ENCODE assay signal across 10 cellular contexts in the genomic region with DNA sequence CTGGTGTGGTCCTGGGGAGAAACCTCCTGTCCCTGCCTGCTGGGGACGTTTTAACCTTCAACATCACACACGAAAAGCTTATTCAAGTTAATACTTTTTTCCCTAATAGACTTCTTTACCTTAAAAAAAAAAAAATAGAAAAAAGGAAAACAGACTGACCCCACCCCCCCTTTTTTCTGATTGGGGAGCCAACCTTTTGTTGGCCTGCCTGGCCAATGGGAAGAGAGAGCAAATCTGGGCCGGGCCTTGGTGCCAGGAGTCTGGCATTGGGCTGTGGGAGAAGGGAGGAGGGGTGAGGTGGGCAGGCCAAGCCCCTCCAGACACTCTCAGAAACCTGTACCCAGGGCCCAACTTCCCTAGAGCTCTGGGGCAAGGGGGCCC. TPM values are rescaled to one million over a fixed set of nuclear protein-coding genes. Genes with fewer than 3 reads are reported as not detected.
A peak's percentile ranks its signal among the peaks of the same experiment; 100 is the strongest.
DNase-seq lines count a peak whose midpoint lies in the region; ATAC-seq and TF ChIP-seq lines count a peak whose summit lies in the region.
"Had no signal": no experiment of that assay in that cellular context is flagged by ENCODE, and none has a peak within 500 bp of the region (broad histone marks: within the 10 kb centered on the region; RNA-seq: fewer than 3 reads in every experiment).

No MANE protein-coding gene starts in this region.

- TF ChIP-seq CTCF in upper lobe of right lung (IDR thresholded peaks at IDR 0.05), result no peak

- H3K4me1 ChIP-seq in upper lobe of right lung, result peaks cover 28% of the 10 kb centered on the region

- no peak overlapping the region for H3K27ac ChIP-seq in upper lobe of right lung
- H3K27ac ChIP-seq: adrenal gland had no signal

- ATAC-seq in left ventricle myocardium superior (no peak), left cardiac atrium (no peak), upper lobe of right lung (no peak), GM21423 (IDR thresholded peaks at IDR 0.05; ENCODE audit: unreplicated experiment) (no peak), GM19467 (IDR thresholded peaks at IDR 0.05; ENCODE audit: unreplicated experiment) (no peak)

- intact Hi-C loops in left ventricle myocardium superior (cut with micrococcal nuclease) (no loop called here), left cardiac atrium (cut with DNase I) (loop anchor here (5.0 to 10.0 kb wide), 2 partner anchors 49 to 198 kb away; no protein-coding TSS in a partner anchor), upper lobe of right lung (cut with DNase I) (no loop called here)

- in situ Hi-C loops in SK-MEL-5 (cut with HindIII; ENCODE audit: low pct_unique_long_range_greater_than_20kb, low sequenced_read_pairs), result loop anchor here (25.0 kb wide), 1 partner anchor 193 kb away; no protein-coding TSS in a partner anchor

- no peaks in the 10 kb centered on the region for H3K9me3 ChIP-seq in upper lobe of right lung
- H3K9me3 ChIP-seq: adrenal gland had no signal

- H3K27me3 ChIP-seq in upper lobe of right lung, result peaks cover 59% of the 10 kb centered on the region

- H3K36me3 ChIP-seq in upper lobe of right lung, result no peaks in the 10 kb centered on the region
- H3K36me3 ChIP-seq: adrenal gland had no signal

- DNase-seq in left ventricle myocardium superior (peak; percentile 7), left cardiac atrium (no peak), SK-MEL-5 (ENCODE audit: low read depth, low spot score) (peak; percentile 67), hepatic stellate cell (ENCODE audit: low spot score) (peak; percentile 95), upper lobe of right lung (no peak), DMS153 (lab: John Stamatoyannopoulos, UW) (no peak)
- DNase-seq: adrenal gland; NK-92 treated with Interleukin-12 subunit alpha and Interleukin-12 subunit beta, amount 100 ng/mL, for 24 hours had no signal

- H3K4me3 ChIP-seq in upper lobe of right lung, result peak overlapping the region; percentile 43

RNA-seq across cellular contexts. Expression of gene CBX8, which starts 3.0 kb away (rescaled TPM):
- 8.2 TPM for total RNA-seq in left ventricle myocardium superior
- total RNA-seq in left cardiac atrium, result 1 to 10 TPM; 4.1 to 5.9 TPM
- 31.3 and 34.4 TPM in 2 replicates for total RNA-seq in SK-MEL-5 (2014; rRNA removed; shearing (Covaris generic))
- 16.1 and 27.3 TPM in 2 replicates for polyA plus RNA-seq in SK-MEL-5 (2015; cell fraction: cytosol; rRNA removed)
- polyA plus RNA-seq in SK-MEL-5 (2015; cell fraction: nucleus; rRNA removed), result 30.6 and 35.7 TPM in 2 replicates
- total RNA-seq in upper lobe of right lung, result 4.9 TPM

RNA-seq across cellular contexts. Expression of gene CBX2, which starts 16.0 kb away (rescaled TPM):
- total RNA-seq in left ventricle myocardium superior, result 2.9 TPM
- 1 to 10 TPM; 3.1 to 3.5 TPM for total RNA-seq in left cardiac atrium
- 18.0 and 18.4 TPM in 2 replicates for total RNA-seq in SK-MEL-5 (2014; rRNA removed; shearing (Covaris generic))
- 24.5 and 29.7 TPM in 2 replicates for polyA plus RNA-seq in SK-MEL-5 (2015; cell fraction: cytosol; rRNA removed)
- 59.6 and 70.5 TPM in 2 replicates for polyA plus RNA-seq in SK-MEL-5 (2015; cell fraction: nucleus; rRNA removed)
- total RNA-seq in upper lobe of right lung, result 3.4 TPM

RNA-seq across cellular contexts. Expression of gene CBX4, which starts 45.3 kb away (rescaled TPM):
- 27.4 TPM for total RNA-seq in left ventricle myocardium superior
- 10 to 100 TPM; 17.9 to 24.2 TPM for total RNA-seq in left cardiac atrium
- total RNA-seq in SK-MEL-5 (2014; rRNA removed; shearing (Covaris generic)), result 120 and 128 TPM in 2 replicates
- polyA plus RNA-seq in SK-MEL-5 (2015; cell fraction: cytosol; rRNA removed), result 243 and 286 TPM in 2 replicates
- polyA plus RNA-seq in SK-MEL-5 (2015; cell fraction: nucleus; rRNA removed), result 260 and 320 TPM in 2 replicates
- total RNA-seq in upper lobe of right lung, result 20.2 TPM

Comparison
In these comparisons a context has a peak if more than half of its experiments do, and no peak if none do; other contexts are left out.
1. DNase-seq: peak in left ventricle myocardium superior (single experiment), SK-MEL-5 (single experiment) and hepatic stellate cell (single experiment); none in left cardiac atrium (single experiment), upper lobe of right lung (single experiment) and DMS153 (single experiment).
2. intact Hi-C loops: an anchor here in left cardiac atrium (5.0 to 10.0 kb wide); none called in left ventricle myocardium superior and upper lobe of right lung.